In the genomic region with DNA sequence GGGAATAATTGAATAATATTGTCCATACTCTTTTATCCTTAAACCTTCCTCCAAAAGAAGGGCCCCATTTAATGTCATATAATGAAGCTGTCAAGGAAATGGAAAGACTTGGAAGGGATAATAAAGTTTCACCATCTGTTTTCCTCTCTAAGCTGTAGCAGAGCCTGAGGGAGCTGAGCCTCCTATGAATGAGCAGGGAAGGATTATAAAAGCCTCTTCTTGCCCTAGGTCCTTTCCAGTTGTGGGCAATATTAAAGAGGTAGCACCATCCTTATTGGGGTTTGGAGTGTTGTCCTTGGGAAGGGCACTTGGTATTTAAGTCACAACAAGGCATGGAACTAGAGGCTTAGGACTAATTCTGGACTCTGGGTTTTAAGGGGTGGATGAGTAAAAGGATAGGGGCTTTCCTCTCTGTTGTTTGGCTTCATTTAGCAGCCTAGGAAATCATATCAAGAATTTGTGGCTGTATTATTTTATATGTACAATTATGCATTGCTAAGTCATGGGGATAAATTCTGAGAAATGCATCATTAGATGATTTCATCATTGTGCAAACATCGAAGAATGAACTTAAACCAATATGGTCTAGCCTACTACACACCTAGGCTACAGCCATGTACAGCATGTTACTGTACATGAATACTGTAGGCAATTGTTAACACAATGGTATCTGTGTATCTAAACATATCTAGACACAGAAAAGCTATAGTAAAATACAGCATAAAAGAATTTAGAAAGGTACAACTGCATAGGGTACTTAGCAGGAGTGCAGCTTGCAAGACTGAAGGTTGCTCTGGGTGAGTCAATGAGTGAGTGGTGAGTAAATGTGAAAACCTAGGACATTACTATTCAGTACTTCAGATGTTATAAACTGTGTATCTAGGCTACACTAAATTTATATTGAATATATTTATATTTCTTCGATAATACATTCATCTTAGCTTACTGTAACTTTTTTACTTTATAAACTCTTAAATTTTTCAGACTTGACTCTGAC, we compare ENCODE assay signal across 24 cellular contexts.
"Had no signal": no experiment of that assay in that cellular context is flagged by ENCODE, and none has a peak within 500 bp of the region (broad histone marks: within the 10 kb centered on the region; RNA-seq: fewer than 3 reads in every experiment).

No MANE protein-coding gene starts in this region.

- H3K9me3 Mint-ChIP-seq: central memory CD8-positive, alpha-beta T cell; effector memory CD8-positive, alpha-beta T cell; mesothelial cell of epicardium; neural progenitor cell; stimulated activated naive B cell treated with anti-CD40 and anti-IgM and Interleukin-4, amounts not matched to agents 10 μg/mL and 1 μg/mL and 100 μg/mL, for 72 hours; type B pancreatic cell had no signal

- H3K4me3 ChIP-seq: adrenal gland, dorsolateral prefrontal cortex, esophagus squamous epithelium, gastrocnemius medialis, neural progenitor cell, sigmoid colon, smooth muscle cell, thoracic aorta had no signal

- ATAC-seq: effector memory CD8-positive, alpha-beta T cell; gastrocnemius medialis; left ventricle myocardium superior; naive thymus-derived CD8-positive, alpha-beta T cell; stimulated activated naive B cell treated with anti-CD40 and anti-IgM and Interleukin-4, amounts not matched to agents 10 μg/mL and 1 μg/mL and 100 μg/mL, for 72 hours had no signal

- H3K36me3 ChIP-seq: adrenal gland, esophagus squamous epithelium, gastrocnemius medialis, neural progenitor cell, sigmoid colon, thoracic aorta had no signal

- H3K36me3 Mint-ChIP-seq: mesothelial cell of epicardium; naive thymus-derived CD8-positive, alpha-beta T cell; neural progenitor cell; stimulated activated naive B cell treated with anti-CD40 and anti-IgM and Interleukin-4, amounts not matched to agents 10 μg/mL and 1 μg/mL and 100 μg/mL, for 72 hours; type B pancreatic cell had no signal

- H3K27me3 Mint-ChIP-seq: central memory CD8-positive, alpha-beta T cell; effector memory CD8-positive, alpha-beta T cell; type B pancreatic cell had no signal

- H3K27ac Mint-ChIP-seq: effector memory CD8-positive, alpha-beta T cell; mesothelial cell of epicardium; naive thymus-derived CD8-positive, alpha-beta T cell; neural progenitor cell; stimulated activated naive B cell treated with anti-CD40 and anti-IgM and Interleukin-4, amounts not matched to agents 10 μg/mL and 1 μg/mL and 100 μg/mL, for 72 hours; type B pancreatic cell had no signal

- DNase-seq: activated CD8-positive, alpha-beta memory T cell treated with anti-CD3 and anti-CD28 coated beads, Interleukin-2, amount 50 U/mL, for 48 hours; activated effector memory CD4-positive, alpha-beta T cell treated with anti-CD3 and anti-CD28 coated beads, Interleukin-2, amount 50 U/mL, for 16 hours; activated naive CD4-positive, alpha-beta T cell treated with anti-CD3 and anti-CD28 coated beads, Interleukin-2, amount 50 U/mL, for 16 hours; activated T-cell treated with anti-CD3 and anti-CD28 coated beads, Interleukin-2, amount 50 U/mL, for 48 hours; adrenal gland; dorsolateral prefrontal cortex; effector memory CD8-positive, alpha-beta T cell; esophagus squamous epithelium; gastrocnemius medialis; hippocampal formation; left ventricle myocardium superior; mammary epithelial cell; naive thymus-derived CD8-positive, alpha-beta T cell; retina; sigmoid colon; stimulated activated CD4-positive, alpha-beta T cell treated with anti-CD3 and anti-CD28 coated beads, Interleukin-15, amount 100 ng/mL, for 24 hours; stimulated activated naive B cell treated with anti-CD40 and anti-IgM and Interleukin-4, amounts not matched to agents 10 μg/mL and 1 μg/mL and 100 μg/mL, for 72 hours had no signal

- H3K27ac ChIP-seq: adrenal gland, dorsolateral prefrontal cortex, esophagus squamous epithelium, gastrocnemius medialis, neural progenitor cell, sigmoid colon, thoracic aorta, VCaP had no signal

- H3K4me1 ChIP-seq: adrenal gland, esophagus squamous epithelium, neural progenitor cell, sigmoid colon had no signal

- H3K4me1 Mint-ChIP-seq: central memory CD8-positive, alpha-beta T cell; mesothelial cell of epicardium; neural progenitor cell had no signal

- H3K4me3 Mint-ChIP-seq: central memory CD8-positive, alpha-beta T cell; effector memory CD8-positive, alpha-beta T cell; mesothelial cell of epicardium; naive thymus-derived CD8-positive, alpha-beta T cell; neural progenitor cell; stimulated activated naive B cell treated with anti-CD40 and anti-IgM and Interleukin-4, amounts not matched to agents 10 μg/mL and 1 μg/mL and 100 μg/mL, for 72 hours; type B pancreatic cell had no signal
